ENCODE assay signal across 8 cellular contexts in genomic region chr1:110106013-110106941, GRCh38. TPM values are rescaled to one million over a fixed set of nuclear protein-coding genes. Genes with fewer than 3 reads are reported as not detected.
DNase-seq lines count a peak whose midpoint lies in the region; TF ChIP-seq lines count a peak whose summit lies in the region.

No MANE protein-coding gene starts in this region.

- H3K36me3 ChIP-seq in osteoblast (ENCODE audit: insufficient read depth, low read length) (no peaks in the 10 kb centered on the region), uterus (no peaks in the 10 kb centered on the region)

- TF ChIP-seq POLR2A in uterus (IDR thresholded peaks at IDR 0.05), result no peak

- intact Hi-C loops in uterus (cut with DNase I; ENCODE audit: low total_unique reads), result loop anchor here (5.0 kb wide), 1 partner anchor 54 kb away; no protein-coding TSS in a partner anchor

- H4K20me1 ChIP-seq in osteoblast (ENCODE audit: insufficient read depth, low read length), result no peaks in the 10 kb centered on the region

- H3K27me3 ChIP-seq in osteoblast (ENCODE audit: insufficient read depth, low read length) (no peaks in the 10 kb centered on the region), uterus (no peaks in the 10 kb centered on the region)

- peaks cover 17% of the 10 kb centered on the region for H3K4me1 ChIP-seq in osteoblast (ENCODE audit: insufficient read depth, low read length)
- no peaks in the 10 kb centered on the region for H3K4me1 ChIP-seq in uterus

- DNase-seq in NK-92 treated with Interleukin-12 subunit alpha and Interleukin-12 subunit beta, amount 100 ng/mL, for 24 hours (lab: John Stamatoyannopoulos, UW), result peak; percentile 32
- no peak for DNase-seq in NK-92 (lab: John Stamatoyannopoulos, UW; ENCODE audit: unreplicated experiment)
- peak; percentile 50 for DNase-seq in Jurkat, Clone E6-1 (ENCODE audit: low read depth, low spot score)
- peak; percentile 74 for DNase-seq in RKO (ENCODE audit: low spot score)
- peak; percentile 28 for DNase-seq in activated T-helper 9 cell treated with anti-CD3 and anti-CD28 coated beads, Interleukin-2, amount 50 U/mL, for 16 hours (ENCODE audit: low read depth)
- peak; percentile 65 for DNase-seq in foreskin melanocyte
- peak; percentile 97 for DNase-seq in osteoblast (ENCODE audit: insufficient read length, low spot score, missing footprints)
- peak; percentile 62 to 73 for DNase-seq in uterus

- no peak overlapping the region for H3K27ac ChIP-seq in osteoblast (ENCODE audit: low read depth, low read length)
- H3K27ac ChIP-seq in uterus, result no peak overlapping the region

- H3K9me3 ChIP-seq in osteoblast (ENCODE audit: low read depth, low read length) (no peaks in the 10 kb centered on the region), uterus (no peaks in the 10 kb centered on the region)

- no peak overlapping the region for H3K4me2 ChIP-seq in osteoblast (ENCODE audit: insufficient read depth, low read length)

- no peak overlapping the region for H3K4me3 ChIP-seq in Jurkat, Clone E6-1 (ENCODE audit: low read length)
- H3K4me3 ChIP-seq in osteoblast (ENCODE audit: insufficient read depth, low read length) (no peak overlapping the region), uterus (no peak overlapping the region)

- TF ChIP-seq CTCF in osteoblast (IDR thresholded peaks at IDR 0.05; ENCODE audit: extremely low read depth, low read depth, low read length), result peak; percentile 94
- TF ChIP-seq CTCF in uterus (IDR thresholded peaks at IDR 0.05), result peak; percentile 87 to 92 (median 89)

- H3K79me2 ChIP-seq in osteoblast (ENCODE audit: insufficient read depth, low read length), result no peaks in the 10 kb centered on the region

- peak overlapping the region; percentile 14 for H2AFZ ChIP-seq in osteoblast (ENCODE audit: low read length)

RNA-seq across cellular contexts. Expression of gene UBL4B, which starts 6.0 kb away (rescaled TPM):
- polyA plus RNA-seq in Jurkat, Clone E6-1 (2012; ENCODE audit: insufficient read depth, insufficient read length), result not detected
- 1.1 and 1.8 TPM in 2 replicates for total RNA-seq in osteoblast
- total RNA-seq in uterus, result not detected

RNA-seq across cellular contexts. Expression of gene ALX3, which starts 35.8 kb away (rescaled TPM):
- not detected for polyA plus RNA-seq in Jurkat, Clone E6-1 (2012; ENCODE audit: insufficient read depth, insufficient read length)
- total RNA-seq in osteoblast (not detected in 2 replicates), uterus (under 1 TPM in 2 of 4 donors, not detected in 2; 0.21 to 0.26 TPM)

RNA-seq across cellular contexts. Expression of gene SLC6A17, which starts 44.0 kb away (rescaled TPM):
- not detected for polyA plus RNA-seq in Jurkat, Clone E6-1 (2012; ENCODE audit: insufficient read depth, insufficient read length)
- under 0.01 and 0.29 TPM in 2 replicates for total RNA-seq in osteoblast
- total RNA-seq in uterus, result under 1 TPM in 2 of 4 donors, not detected in 2; 0.07 to 0.15 TPM
